1 cellular context compared by ENCODE assay signal in the genomic region with DNA sequence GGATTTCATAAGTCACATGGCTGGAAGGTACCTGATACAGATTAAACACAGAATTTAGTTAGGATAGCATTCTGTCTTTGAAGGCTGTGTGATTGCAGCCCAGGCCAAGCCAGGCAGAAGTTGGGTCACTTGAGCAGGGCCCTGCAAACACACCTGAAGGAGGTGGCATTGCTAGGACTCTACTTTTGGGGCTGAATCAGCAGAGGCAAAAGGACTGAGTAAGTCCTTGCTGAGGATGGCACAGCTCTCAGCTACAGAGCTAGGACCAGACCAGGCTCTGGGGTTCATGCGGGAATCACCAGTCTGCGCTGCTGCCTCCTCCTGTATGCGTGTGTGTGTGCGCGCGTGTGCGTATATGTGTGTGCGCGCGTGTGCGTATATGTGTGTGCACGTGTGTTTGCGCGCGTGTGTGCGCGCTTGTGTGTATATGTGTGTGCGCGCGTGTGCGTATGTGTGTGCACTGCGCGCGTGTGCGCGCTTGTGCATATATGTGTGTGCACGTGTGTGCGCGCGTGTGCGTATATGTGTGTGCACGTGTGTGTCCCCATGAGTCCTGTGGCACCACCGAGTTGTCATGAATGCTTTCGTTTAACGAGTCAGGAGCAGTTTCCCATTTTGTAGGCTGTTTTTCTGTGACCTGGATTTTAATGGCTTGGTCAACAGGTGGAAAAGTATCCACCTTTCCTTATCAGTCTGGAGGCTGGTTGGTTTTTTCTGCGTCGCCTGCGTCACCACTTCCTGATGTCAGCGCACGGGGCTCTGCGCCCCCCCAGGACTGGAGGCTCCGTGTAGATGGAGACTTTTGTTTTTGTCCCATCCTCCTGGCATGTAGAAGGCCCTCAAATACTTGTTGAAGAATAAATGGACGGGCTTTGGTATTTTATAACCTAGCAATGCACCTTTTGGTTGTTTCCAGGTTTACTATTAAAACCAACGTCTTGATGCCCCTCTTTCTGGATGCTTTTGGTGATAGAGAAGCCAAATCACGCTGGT.
TF ChIP-seq lines count a peak whose summit lies in the region.

No MANE protein-coding gene starts in this region.

TF ChIP-seq in HepG2, 621 proteins besides CTCF, POLR2A, EP300 and RAD21:
- TF ChIP-seq IRX3 (CRISPR knock-in tag; IDR thresholded peaks at IDR 0.05; ENCODE audit: borderline replicate concordance, low read depth) (no peak), KDM4B (CRISPR knock-in tag; IDR thresholded peaks at IDR 0.05) (no peak)
- TF ChIP-seq, protein P1, sequence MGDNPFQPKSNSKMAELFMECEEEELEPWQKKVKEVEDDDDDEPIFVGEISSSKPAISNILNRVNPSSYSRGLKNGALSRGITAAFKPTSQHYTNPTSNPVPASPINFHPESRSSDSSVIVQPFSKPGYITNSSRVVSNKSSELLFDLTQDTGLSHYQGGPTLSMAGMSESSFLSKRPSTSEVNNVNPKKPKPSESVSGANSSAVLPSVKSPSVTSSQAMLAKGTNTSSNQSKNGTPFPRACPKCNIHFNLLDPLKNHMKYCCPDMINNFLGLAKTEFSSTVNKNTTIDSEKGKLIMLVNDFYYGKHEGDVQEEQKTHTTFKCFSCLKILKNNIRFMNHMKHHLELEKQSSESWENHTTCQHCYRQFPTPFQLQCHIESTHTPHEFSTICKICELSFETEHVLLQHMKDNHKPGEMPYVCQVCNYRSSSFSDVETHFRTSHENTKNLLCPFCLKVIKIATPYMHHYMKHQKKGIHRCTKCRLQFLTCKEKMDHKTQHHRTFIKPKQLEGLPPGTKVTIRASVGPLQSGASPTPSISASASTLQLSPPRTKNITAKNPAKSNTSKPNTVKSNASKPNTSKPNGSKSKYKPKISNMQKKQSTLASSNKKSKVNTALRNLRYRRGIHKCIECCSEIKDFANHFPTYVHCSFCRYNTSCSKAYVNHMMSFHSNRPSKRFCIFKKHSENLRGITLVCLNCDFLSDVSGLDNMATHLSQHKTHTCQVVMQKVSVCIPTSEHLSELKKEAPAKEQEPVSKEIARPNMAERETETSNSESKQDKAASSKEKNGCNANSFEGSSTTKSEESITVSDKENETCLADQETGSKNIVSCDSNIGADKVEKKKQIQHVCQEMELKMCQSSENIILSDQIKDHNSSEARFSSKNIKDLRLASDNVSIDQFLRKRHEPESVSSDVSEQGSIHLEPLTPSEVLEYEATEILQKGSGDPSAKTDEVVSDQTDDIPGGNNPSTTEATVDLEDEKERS (CRISPR knock-in tag; IDR thresholded peaks at IDR 0.05) = no peak
- TF ChIP-seq, protein P2, sequence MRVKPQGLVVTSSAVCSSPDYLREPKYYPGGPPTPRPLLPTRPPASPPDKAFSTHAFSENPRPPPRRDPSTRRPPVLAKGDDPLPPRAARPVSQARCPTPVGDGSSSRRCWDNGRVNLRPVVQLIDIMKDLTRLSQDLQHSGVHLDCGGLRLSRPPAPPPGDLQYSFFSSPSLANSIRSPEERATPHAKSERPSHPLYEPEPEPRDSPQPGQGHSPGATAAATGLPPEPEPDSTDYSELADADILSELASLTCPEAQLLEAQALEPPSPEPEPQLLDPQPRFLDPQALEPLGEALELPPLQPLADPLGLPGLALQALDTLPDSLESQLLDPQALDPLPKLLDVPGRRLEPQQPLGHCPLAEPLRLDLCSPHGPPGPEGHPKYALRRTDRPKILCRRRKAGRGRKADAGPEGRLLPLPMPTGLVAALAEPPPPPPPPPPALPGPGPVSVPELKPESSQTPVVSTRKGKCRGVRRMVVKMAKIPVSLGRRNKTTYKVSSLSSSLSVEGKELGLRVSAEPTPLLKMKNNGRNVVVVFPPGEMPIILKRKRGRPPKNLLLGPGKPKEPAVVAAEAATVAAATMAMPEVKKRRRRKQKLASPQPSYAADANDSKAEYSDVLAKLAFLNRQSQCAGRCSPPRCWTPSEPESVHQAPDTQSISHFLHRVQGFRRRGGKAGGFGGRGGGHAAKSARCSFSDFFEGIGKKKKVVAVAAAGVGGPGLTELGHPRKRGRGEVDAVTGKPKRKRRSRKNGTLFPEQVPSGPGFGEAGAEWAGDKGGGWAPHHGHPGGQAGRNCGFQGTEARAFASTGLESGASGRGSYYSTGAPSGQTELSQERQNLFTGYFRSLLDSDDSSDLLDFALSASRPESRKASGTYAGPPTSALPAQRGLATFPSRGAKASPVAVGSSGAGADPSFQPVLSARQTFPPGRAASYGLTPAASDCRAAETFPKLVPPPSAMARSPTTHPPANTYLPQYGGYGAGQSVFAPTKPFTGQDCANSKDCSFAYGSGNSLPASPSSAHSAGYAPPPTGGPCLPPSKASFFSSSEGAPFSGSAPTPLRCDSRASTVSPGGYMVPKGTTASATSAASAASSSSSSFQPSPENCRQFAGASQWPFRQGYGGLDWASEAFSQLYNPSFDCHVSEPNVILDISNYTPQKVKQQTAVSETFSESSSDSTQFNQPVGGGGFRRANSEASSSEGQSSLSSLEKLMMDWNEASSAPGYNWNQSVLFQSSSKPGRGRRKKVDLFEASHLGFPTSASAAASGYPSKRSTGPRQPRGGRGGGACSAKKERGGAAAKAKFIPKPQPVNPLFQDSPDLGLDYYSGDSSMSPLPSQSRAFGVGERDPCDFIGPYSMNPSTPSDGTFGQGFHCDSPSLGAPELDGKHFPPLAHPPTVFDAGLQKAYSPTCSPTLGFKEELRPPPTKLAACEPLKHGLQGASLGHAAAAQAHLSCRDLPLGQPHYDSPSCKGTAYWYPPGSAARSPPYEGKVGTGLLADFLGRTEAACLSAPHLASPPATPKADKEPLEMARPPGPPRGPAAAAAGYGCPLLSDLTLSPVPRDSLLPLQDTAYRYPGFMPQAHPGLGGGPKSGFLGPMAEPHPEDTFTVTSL (CRISPR knock-in tag; IDR thresholded peaks at IDR 0.05; ENCODE audit: borderline replicate concordance) = no peak
- TF ChIP-seq, protein P3, sequence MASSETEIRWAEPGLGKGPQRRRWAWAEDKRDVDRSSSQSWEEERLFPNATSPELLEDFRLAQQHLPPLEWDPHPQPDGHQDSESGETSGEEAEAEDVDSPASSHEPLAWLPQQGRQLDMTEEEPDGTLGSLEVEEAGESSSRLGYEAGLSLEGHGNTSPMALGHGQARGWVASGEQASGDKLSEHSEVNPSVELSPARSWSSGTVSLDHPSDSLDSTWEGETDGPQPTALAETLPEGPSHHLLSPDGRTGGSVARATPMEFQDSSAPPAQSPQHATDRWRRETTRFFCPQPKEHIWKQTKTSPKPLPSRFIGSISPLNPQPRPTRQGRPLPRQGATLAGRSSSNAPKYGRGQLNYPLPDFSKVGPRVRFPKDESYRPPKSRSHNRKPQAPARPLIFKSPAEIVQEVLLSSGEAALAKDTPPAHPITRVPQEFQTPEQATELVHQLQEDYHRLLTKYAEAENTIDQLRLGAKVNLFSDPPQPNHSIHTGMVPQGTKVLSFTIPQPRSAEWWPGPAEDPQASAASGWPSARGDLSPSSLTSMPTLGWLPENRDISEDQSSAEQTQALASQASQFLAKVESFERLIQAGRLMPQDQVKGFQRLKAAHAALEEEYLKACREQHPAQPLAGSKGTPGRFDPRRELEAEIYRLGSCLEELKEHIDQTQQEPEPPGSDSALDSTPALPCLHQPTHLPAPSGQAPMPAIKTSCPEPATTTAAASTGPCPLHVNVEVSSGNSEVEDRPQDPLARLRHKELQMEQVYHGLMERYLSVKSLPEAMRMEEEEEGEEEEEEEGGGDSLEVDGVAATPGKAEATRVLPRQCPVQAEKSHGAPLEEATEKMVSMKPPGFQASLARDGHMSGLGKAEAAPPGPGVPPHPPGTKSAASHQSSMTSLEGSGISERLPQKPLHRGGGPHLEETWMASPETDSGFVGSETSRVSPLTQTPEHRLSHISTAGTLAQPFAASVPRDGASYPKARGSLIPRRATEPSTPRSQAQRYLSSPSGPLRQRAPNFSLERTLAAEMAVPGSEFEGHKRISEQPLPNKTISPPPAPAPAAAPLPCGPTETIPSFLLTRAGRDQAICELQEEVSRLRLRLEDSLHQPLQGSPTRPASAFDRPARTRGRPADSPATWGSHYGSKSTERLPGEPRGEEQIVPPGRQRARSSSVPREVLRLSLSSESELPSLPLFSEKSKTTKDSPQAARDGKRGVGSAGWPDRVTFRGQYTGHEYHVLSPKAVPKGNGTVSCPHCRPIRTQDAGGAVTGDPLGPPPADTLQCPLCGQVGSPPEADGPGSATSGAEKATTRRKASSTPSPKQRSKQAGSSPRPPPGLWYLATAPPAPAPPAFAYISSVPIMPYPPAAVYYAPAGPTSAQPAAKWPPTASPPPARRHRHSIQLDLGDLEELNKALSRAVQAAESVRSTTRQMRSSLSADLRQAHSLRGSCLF (CRISPR knock-in tag; IDR thresholded peaks at IDR 0.05; ENCODE audit: borderline replicate concordance) = no peak
- TF ChIP-seq, protein P4, sequence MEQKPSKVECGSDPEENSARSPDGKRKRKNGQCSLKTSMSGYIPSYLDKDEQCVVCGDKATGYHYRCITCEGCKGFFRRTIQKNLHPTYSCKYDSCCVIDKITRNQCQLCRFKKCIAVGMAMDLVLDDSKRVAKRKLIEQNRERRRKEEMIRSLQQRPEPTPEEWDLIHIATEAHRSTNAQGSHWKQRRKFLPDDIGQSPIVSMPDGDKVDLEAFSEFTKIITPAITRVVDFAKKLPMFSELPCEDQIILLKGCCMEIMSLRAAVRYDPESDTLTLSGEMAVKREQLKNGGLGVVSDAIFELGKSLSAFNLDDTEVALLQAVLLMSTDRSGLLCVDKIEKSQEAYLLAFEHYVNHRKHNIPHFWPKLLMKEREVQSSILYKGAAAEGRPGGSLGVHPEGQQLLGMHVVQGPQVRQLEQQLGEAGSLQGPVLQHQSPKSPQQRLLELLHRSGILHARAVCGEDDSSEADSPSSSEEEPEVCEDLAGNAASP (CRISPR knock-in tag; IDR thresholded peaks at IDR 0.05; ENCODE audit: borderline replicate concordance) = no peak
